8 cellular contexts compared by ENCODE assay signal in genomic region chr18:59847491-59847846, GRCh38. TPM values are rescaled to one million over a fixed set of nuclear protein-coding genes. Genes with fewer than 3 reads are reported as not detected.
DNase-seq lines count a peak whose midpoint lies in the region; ATAC-seq and TF ChIP-seq lines count a peak whose summit lies in the region.
"Not testable (repeated sequence)": the region's sequence is repeated elsewhere in the genome, so short reads cannot be mapped to it uniquely, and the experiment has no call there.

No MANE protein-coding gene starts in this region.

- ATAC-seq in GM18867 (IDR thresholded peaks at IDR 0.05; ENCODE audit: unreplicated experiment) (peak; percentile 3), GM21360 (IDR thresholded peaks at IDR 0.05; ENCODE audit: unreplicated experiment) (peak; percentile 21), HG02588 (IDR thresholded peaks at IDR 0.05; ENCODE audit: unreplicated experiment) (peak; percentile 24), HG03039 (IDR thresholded peaks at IDR 0.05; ENCODE audit: unreplicated experiment) (peak; percentile 19), HG03558 (IDR thresholded peaks at IDR 0.05; ENCODE audit: extremely low read depth, unreplicated experiment) (peak; percentile 3)
- ATAC-seq in stimulated activated naive CD8-positive, alpha-beta T cell treated with anti-CD3 and anti-CD28 coated beads, Interleukin-15, Interleukin-2, amounts not matched to agents 100 U/mL and 50 U/mL, for 24 hours = peak; percentile 34

- peak; percentile 34 for DNase-seq in activated CD4-positive, CD25-positive, alpha-beta regulatory T cell treated with anti-CD3 and anti-CD28 coated beads, Interleukin-2, amount 50 U/mL, for 72 hours
- DNase-seq in colonic mucosa; stimulated activated naive CD8-positive, alpha-beta T cell treated with anti-CD3 and anti-CD28 coated beads, Interleukin-15, Interleukin-2, amounts not matched to agents 100 U/mL and 50 U/mL, for 24 hours: not testable (repeated sequence)

- H3K27me3 ChIP-seq in colonic mucosa = not testable (repeated sequence)

- peak overlapping the region; percentile 45 for H3K27ac ChIP-seq in colonic mucosa

- intact Hi-C loops in colonic mucosa (cut with DNase I) = not testable (repeated sequence)

- not testable (repeated sequence) for H3K9me3 ChIP-seq in colonic mucosa

- not testable (repeated sequence) for H3K4me3 ChIP-seq in colonic mucosa

- not testable (repeated sequence) for H3K36me3 ChIP-seq in colonic mucosa

- TF ChIP-seq CTCF in colonic mucosa (IDR thresholded peaks at IDR 0.05) = not testable (repeated sequence)

- H3K4me1 ChIP-seq in colonic mucosa = not testable (repeated sequence)

- H3K9ac ChIP-seq in colonic mucosa (ENCODE audit: low read depth in 2 of 2, low read length in 2 of 2) = not testable (repeated sequence)

RNA-seq across cellular contexts. Expression of gene PMAIP1, which starts 52.3 kb away (rescaled TPM):
- total RNA-seq in colonic mucosa = 1 to 10 TPM; 4.3 to 4.9 TPM
